9 cellular contexts compared by ENCODE assay signal in genomic region chr13:94711561-94712286, GRCh38. TPM values are rescaled to one million over a fixed set of nuclear protein-coding genes. Genes with fewer than 3 reads are reported as not detected.
DNase-seq lines count a peak whose midpoint lies in the region; ATAC-seq and TF ChIP-seq lines count a peak whose summit lies in the region.
"Had no signal": no experiment of that assay in that cellular context is flagged by ENCODE, and none has a peak within 500 bp of the region (broad histone marks: within the 10 kb centered on the region; RNA-seq: fewer than 3 reads in every experiment).

No MANE protein-coding gene starts in this region.

- H3K4me1 ChIP-seq in Peyer's patch (peaks cover 0 to 38% (median 5%) of the 10 kb centered on the region in 4 donors), fibroblast of lung (ENCODE audit: control insufficient read depth, extremely low read depth, insufficient read depth, low read length) (no peaks in the 10 kb centered on the region), adrenal gland (replicated peaks in 1 of 2) (peaks cover 0 to 20% of the 10 kb centered on the region in 2 donors)

- TF ChIP-seq CTCF in Peyer's patch (IDR thresholded peaks at IDR 0.05), result no peak
- TF ChIP-seq CTCF in fibroblast of lung (conservative IDR thresholded peaks at IDR 0.05 in 1 of 2, IDR thresholded peaks at IDR 0.05 in 1 of 2; ENCODE audit: low read depth in 1 of 2, low read length in 2 of 2), result no peak
- TF ChIP-seq CTCF in adrenal gland (IDR thresholded peaks at IDR 0.05), result no peak

- no peak overlapping the region for H3K27ac ChIP-seq in Peyer's patch
- H3K27ac ChIP-seq in fibroblast of lung (ENCODE audit: insufficient read depth, low read length), result no peak overlapping the region
- peak overlapping the region in 18 of 21 experiments; percentile 21 to 86 (median 62) for H3K27ac ChIP-seq in skin epidermis
- no peak overlapping the region for H3K27ac ChIP-seq in adrenal gland

- H4K20me1 ChIP-seq in fibroblast of lung (ENCODE audit: control insufficient read depth, extremely low read depth, insufficient read depth, low read length), result no peaks in the 10 kb centered on the region

- TF ChIP-seq POLR2A in Peyer's patch (IDR thresholded peaks at IDR 0.05) (no peak), adrenal gland (IDR thresholded peaks at IDR 0.05) (no peak)

- peak; percentile 41 for DNase-seq in GM03348 (ENCODE audit: low spot score)
- no peak for DNase-seq in Peyer's patch
- DNase-seq in fibroblast of lung (ENCODE audit: low read depth in 2 of 2), result peak; percentile 37 to 42
- no peak for DNase-seq in HuH-7 (ENCODE audit: low spot score)
- no peak for DNase-seq in DMS114 treated with DMSO at 0.1 percent for 48 hours (lab: John Stamatoyannopoulos, UW; ENCODE audit: unreplicated experiment)
- DNase-seq in adrenal gland, result no peak

- H3K4me3 ChIP-seq in Peyer's patch, result peak overlapping the region in 3 of 4 donors; percentile 24 to 38 (median 34)
- H3K4me3 ChIP-seq in fibroblast of lung (replicated peaks in 1 of 4; ENCODE audit: control extremely low read depth in 1 of 4, insufficient read depth in 1 of 4, low read depth in 3 of 4, low read length in 4 of 4), result no peak overlapping the region
- H3K4me3 ChIP-seq in skin epidermis, result peak overlapping the region; percentile 32 to 63 (median 36)
- H3K4me3 ChIP-seq in adrenal gland, result peak overlapping the region in 1 of 4 donors; percentile 28

- 2% methylated on average over 87 to 97 of the region's 97 CpGs; no CpG with 5 or more reads in 2 of the 4 donors for WGBS in adrenal gland, 4 donors

- H3K79me2 ChIP-seq in fibroblast of lung (ENCODE audit: control insufficient read depth, insufficient read depth, low read length), result no peaks in the 10 kb centered on the region

- intact Hi-C loops in adrenal gland (cut with DNase I), result no loop called here

- H3K4me2 ChIP-seq in fibroblast of lung (ENCODE audit: extremely low read depth, insufficient read depth, low read length), result no peak overlapping the region

- H3K9ac ChIP-seq in fibroblast of lung (ENCODE audit: insufficient read depth, low read length), result no peak overlapping the region

- H3K9me3 ChIP-seq in Peyer's patch (no peaks in the 10 kb centered on the region), fibroblast of lung (ENCODE audit: control insufficient read depth, insufficient read depth, low read depth, low read length) (no peaks in the 10 kb centered on the region), adrenal gland (replicated peaks in 1 of 3) (no peaks in the 10 kb centered on the region)

- H3K27me3 ChIP-seq in Peyer's patch, result peaks cover 0 to 57% of the 10 kb centered on the region in 2 donors
- H3K27me3 ChIP-seq in fibroblast of lung (ENCODE audit: control insufficient read depth, insufficient read depth, low read length), result peaks cover 57% of the 10 kb centered on the region
- peaks cover 74% of the 10 kb centered on the region for H3K27me3 ChIP-seq in adrenal gland

- no peak overlapping the region for H2AFZ ChIP-seq in fibroblast of lung (ENCODE audit: low read length)

- H3K36me3 ChIP-seq in Peyer's patch (no peaks in the 10 kb centered on the region), fibroblast of lung (ENCODE audit: control insufficient read depth, insufficient read depth, low read length) (no peaks in the 10 kb centered on the region), adrenal gland (replicated peaks in 1 of 2) (no peaks in the 10 kb centered on the region)

- ATAC-seq in GM21576 (IDR thresholded peaks at IDR 0.05; ENCODE audit: unreplicated experiment), result peak; percentile 20

RNA-seq across cellular contexts. Expression of gene SOX21, which starts 0.6 kb away (rescaled TPM):
- total RNA-seq in Peyer's patch (not detected), fibroblast of lung (not detected in 2 replicates), adrenal gland (not detected)
- polyA plus RNA-seq in fibroblast of lung (not detected in 2 replicates), adrenal gland (not detected)
- not detected in 2 replicates for polyA plus RNA-seq in fibroblast of lung (2012)
- polyA minus RNA-seq in fibroblast of lung (ENCODE audit: low replicate concordance), result not detected in 2 replicates
- total RNA-seq: subcutaneous adipose tissue had no signal

Comparison
In these comparisons a context has a peak if more than half of its experiments do, and no peak if none do; other contexts are left out.
1. DNase-seq: peak in GM03348 (single experiment) and fibroblast of lung (2 of 2); none in Peyer's patch (0 of 3), HuH-7 (single experiment), DMS114 treated with DMSO at 0.1 percent for 48 hours (single experiment) and adrenal gland (0 of 7).
2. H3K27ac ChIP-seq: peak in skin epidermis (18 of 21); none in Peyer's patch (0 of 4), fibroblast of lung (single experiment) and adrenal gland (0 of 5).
3. H3K4me3 ChIP-seq: peak in Peyer's patch (3 of 4) and skin epidermis (7 of 7); none in fibroblast of lung (0 of 4).